Comparison of ENCODE assay signal across 27 cellular contexts in the genomic region with DNA sequence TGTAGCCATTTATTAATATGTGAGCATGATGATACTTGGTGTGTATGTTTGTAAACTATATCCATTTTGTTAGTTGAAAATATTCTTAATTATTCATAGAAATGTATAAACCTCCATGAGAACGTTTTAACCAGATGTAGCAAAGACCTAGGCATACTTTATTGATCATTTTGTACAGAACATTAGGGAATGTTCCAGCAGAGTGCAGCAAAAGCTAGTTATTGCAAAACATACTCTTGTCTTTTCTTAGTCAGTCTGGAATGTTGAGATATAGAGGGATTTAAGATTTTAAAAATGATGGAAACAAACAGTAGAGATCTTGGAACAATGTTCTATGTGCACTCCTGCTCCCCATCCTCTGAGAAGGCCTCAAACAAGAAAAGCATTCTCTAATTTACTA.
DNase-seq lines count a peak whose midpoint lies in the region; ATAC-seq and TF ChIP-seq lines count a peak whose summit lies in the region.
"Had no signal": no experiment of that assay in that cellular context is flagged by ENCODE, and none has a peak within 500 bp of the region (broad histone marks: within the 10 kb centered on the region; RNA-seq: fewer than 3 reads in every experiment).

No MANE protein-coding gene starts in this region.

- H3K27ac ChIP-seq in hepatocyte, result no peak overlapping the region
- H3K27ac ChIP-seq: 22Rv1, brain microvascular endothelial cell, dorsolateral prefrontal cortex, HL-60, PC-9, SJSA1, thyroid gland had no signal

- DNase-seq in DMS153 (lab: John Stamatoyannopoulos, UW) (peak; percentile 14), DMS153 treated with DMSO at 0.1 percent for 48 hours (lab: John Stamatoyannopoulos, UW; ENCODE audit: unreplicated experiment) (no peak), amniotic epithelial cell (ENCODE audit: low read depth) (peak; percentile 32), hepatocyte (ENCODE audit: low spot score) (no peak), skeletal muscle cell (ENCODE audit: low read depth) (peak; percentile 8)
- DNase-seq in activated T-cell treated with anti-CD3 and anti-CD28 coated beads, Interleukin-2, amount 50 U/mL, for 48 hours, result no peak
- DNase-seq: activated CD4-positive, CD25-positive, alpha-beta regulatory T cell; activated naive CD8-positive, alpha-beta T cell treated with anti-CD3 and anti-CD28 coated beads for 36 hours; activated T-cell treated with anti-CD3 and anti-CD28 coated beads, Interleukin-2, amount 50 U/mL, for 72 hours; brain microvascular endothelial cell; CD4-positive, alpha-beta memory T cell; dorsolateral prefrontal cortex; KG1; mesendoderm; NCI-H1417 treated with DMSO at 0.1 percent for 48 hours; NCI-H2171; NCI-H69; nephron progenitor cell; PC-9; stimulated activated naive B cell treated with anti-CD40 and anti-IgM and Interleukin-4, amounts not matched to agents 10 μg/mL and 1 μg/mL and 100 μg/mL, for 72 hours; thyroid gland had no signal

- no peak overlapping the region for H3K4me2 ChIP-seq in hepatocyte
- H3K4me2 ChIP-seq: PC-9 had no signal

- H3K27me3 ChIP-seq in hepatocyte, result no peaks in the 10 kb centered on the region
- H3K27me3 ChIP-seq: brain microvascular endothelial cell, dorsolateral prefrontal cortex, SJSA1, thyroid gland had no signal

- peaks cover 12% of the 10 kb centered on the region for H3K4me1 ChIP-seq in hepatocyte (ENCODE audit: insufficient read depth)
- H3K4me1 ChIP-seq: SJSA1, thyroid gland had no signal

- no peaks in the 10 kb centered on the region for H3K9me3 ChIP-seq in hepatocyte (ENCODE audit: low read depth)
- H3K9me3 ChIP-seq: SJSA1, thyroid gland had no signal

- H3K9me2 ChIP-seq in hepatocyte (replicated peaks; ENCODE audit: insufficient read depth), result no peaks in the 10 kb centered on the region

- no peak overlapping the region for H2AFZ ChIP-seq in hepatocyte
- H2AFZ ChIP-seq: PC-9 had no signal

- peak; percentile 45 for TF ChIP-seq CTCF in hepatocyte (IDR thresholded peaks at IDR 0.05; ENCODE audit: poor library complexity)

- no peak overlapping the region for H3K4me3 ChIP-seq in hepatocyte
- H3K4me3 ChIP-seq in skeletal muscle cell (ENCODE audit: low read depth, low read length), result no peak overlapping the region
- H3K4me3 ChIP-seq: dorsolateral prefrontal cortex, PC-9, SJSA1, thyroid gland had no signal

- H4K20me1 ChIP-seq in hepatocyte (ENCODE audit: insufficient read depth, poor library complexity, severe bottlenecking), result no peaks in the 10 kb centered on the region

- ATAC-seq in HG03095 (IDR thresholded peaks at IDR 0.05; ENCODE audit: unreplicated experiment) (no peak), HG03565 (IDR thresholded peaks at IDR 0.05; ENCODE audit: unreplicated experiment) (no peak)
- ATAC-seq: activated T-cell treated with anti-CD3 and anti-CD28 coated beads, Interleukin-2, amount 50 U/mL, for 72 hours; esophagus mucosa; stimulated activated naive B cell treated with anti-CD40 and anti-IgM and Interleukin-4, amounts not matched to agents 10 μg/mL and 1 μg/mL and 100 μg/mL, for 72 hours had no signal

- whole genome bisulfite sequencing in hepatocyte (ENCODE audit: low lambda C conversion rate, missing lambda C conversion rate), result 50% methylated on average over 1 of the region's 1 CpG

- no peaks in the 10 kb centered on the region for H3K79me2 ChIP-seq in hepatocyte

- no peaks in the 10 kb centered on the region for H3K36me3 ChIP-seq in hepatocyte (replicated peaks; ENCODE audit: insufficient read depth, low read depth)
- H3K36me3 ChIP-seq: brain microvascular endothelial cell, SJSA1, thyroid gland had no signal

Comparison
In these comparisons a context has a peak if more than half of its experiments do, and no peak if none do; other contexts are left out.
1. DNase-seq: peak in DMS153 (single experiment), amniotic epithelial cell (single experiment) and skeletal muscle cell (single experiment); none in DMS153 treated with DMSO at 0.1 percent for 48 hours (single experiment), hepatocyte (single experiment) and activated T-cell treated with anti-CD3 and anti-CD28 coated beads, Interleukin-2, amount 50 U/mL, for 48 hours (0 of 2).